In the genomic region with DNA sequence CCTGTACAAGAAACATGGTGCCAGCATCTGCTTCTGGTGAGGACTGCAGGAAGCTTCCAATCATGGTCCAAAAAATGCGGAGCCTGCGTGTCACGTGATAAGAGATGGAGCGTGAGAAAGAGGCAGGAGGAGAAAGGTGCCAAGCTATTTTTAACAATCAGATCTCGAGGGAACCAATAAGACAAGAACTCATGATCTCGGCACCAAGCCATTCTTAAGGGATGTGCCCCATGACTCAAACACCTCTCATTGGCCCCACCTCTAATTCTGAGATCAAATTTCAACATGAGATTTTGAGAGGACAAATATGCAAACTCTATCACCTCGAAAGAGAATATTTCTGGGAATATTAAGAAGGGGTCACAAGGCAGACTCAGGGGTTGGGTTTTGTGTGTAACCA, we compare ENCODE assay signal across 19 cellular contexts.
DNase-seq lines count a peak whose midpoint lies in the region; ATAC-seq, FAIRE-seq and TF ChIP-seq lines count a peak whose summit lies in the region.
"Had no signal": no experiment of that assay in that cellular context is flagged by ENCODE, and none has a peak within 500 bp of the region (broad histone marks: within the 10 kb centered on the region; RNA-seq: fewer than 3 reads in every experiment).

No MANE protein-coding gene starts in this region.

- H4K91ac ChIP-seq in H1 (replicated peaks; ENCODE audit: insufficient read length, low read length) = no peak overlapping the region

- FAIRE-seq in HepG2 (lab: Jason Lieb, UNC) = no peak
- FAIRE-seq in H1 (lab: Jason Lieb, UNC) = no peak
- FAIRE-seq: A549, D721Med, GM12892, GM19239 had no signal

- TF ChIP-seq POLR2A in HepG2 (IDR thresholded peaks at IDR 0.05; ENCODE audit: insufficient read depth in 1 of 2, low read depth in 2 of 2, low read length in 2 of 2) (no peak), right lobe of liver (IDR thresholded peaks at IDR 0.05) (no peak), H1 (IDR thresholded peaks at IDR 0.05; ENCODE audit: control extremely low read depth in 1 of 2, low read depth in 2 of 2, low read length in 2 of 2) (no peak)

- H3K23ac ChIP-seq in H1 (ENCODE audit: insufficient read length) = no peak overlapping the region

- H3K4me3 ChIP-seq in HepG2 (replicated peaks in 1 of 3; ENCODE audit: insufficient read depth in 1 of 3, low read depth in 2 of 3, low read length in 3 of 3) (no peak overlapping the region), right lobe of liver (no peak overlapping the region), PC-3 (ENCODE audit: low read length) (no peak overlapping the region), H1 (ENCODE audit: extremely low read depth in 1 of 4, insufficient read depth in 2 of 4, low read depth in 3 of 4, low read length in 4 of 4) (no peak overlapping the region), upper lobe of right lung (no peak overlapping the region)
- H3K4me3 ChIP-seq: A549, HAP-1 had no signal

- no peak overlapping the region for H3K14ac ChIP-seq in H1 (ENCODE audit: insufficient read length)

- H3K18ac ChIP-seq in H1 (ENCODE audit: extremely low read depth, low read length) = no peak overlapping the region

- no peak overlapping the region for H4K8ac ChIP-seq in H1 (ENCODE audit: extremely low read depth, insufficient read depth, low read length)

- H3K4me1 ChIP-seq in HepG2 (ENCODE audit: insufficient read depth, low read length) (no peaks in the 10 kb centered on the region), right lobe of liver (no peaks in the 10 kb centered on the region), PC-3 (ENCODE audit: insufficient read depth, low read length) (no peaks in the 10 kb centered on the region), H1 (replicated peaks in 1 of 4; ENCODE audit: control insufficient read depth in 3 of 4, insufficient read depth in 4 of 4, low read length in 3 of 4) (no peaks in the 10 kb centered on the region), upper lobe of right lung (no peaks in the 10 kb centered on the region)
- H3K4me1 ChIP-seq: A549, BE2C had no signal

- in situ Hi-C loops in HepG2 (cut with HindIII; ENCODE audit: extremely low pct_ligation_motif_present, low pct_unique_long_range_greater_than_20kb) = no loop called here

- no peaks in the 10 kb centered on the region for H3K36me3 ChIP-seq in HepG2 (replicated peaks in 1 of 2; ENCODE audit: control insufficient read depth in 1 of 2, insufficient read depth in 2 of 2, low read length in 2 of 2)
- no peaks in the 10 kb centered on the region for H3K36me3 ChIP-seq in right lobe of liver
- no peaks in the 10 kb centered on the region for H3K36me3 ChIP-seq in PC-3 (ENCODE audit: low read depth, low read length)
- no peaks in the 10 kb centered on the region for H3K36me3 ChIP-seq in H1 (ENCODE audit: control insufficient read depth in 2 of 4, insufficient read depth in 4 of 4, low read length in 3 of 4)
- H3K36me3 ChIP-seq in upper lobe of right lung = no peaks in the 10 kb centered on the region
- H3K36me3 ChIP-seq: BE2C, HAP-1 had no signal

- H2BK12ac ChIP-seq in H1 (ENCODE audit: low read depth, low read length) = no peak overlapping the region

- H3K27me3 ChIP-seq in HepG2 (ENCODE audit: control insufficient read depth in 1 of 2, insufficient read depth in 2 of 2, low read length in 2 of 2) = no peaks in the 10 kb centered on the region
- no peaks in the 10 kb centered on the region for H3K27me3 ChIP-seq in right lobe of liver
- H3K27me3 ChIP-seq in PC-3 (ENCODE audit: low read length) = peaks cover 34% of the 10 kb centered on the region; the same call in 1 of the 2 replicates
- no peaks in the 10 kb centered on the region for H3K27me3 ChIP-seq in H1 (replicated peaks in 1 of 4; ENCODE audit: control insufficient read depth in 3 of 4, extremely low read depth in 1 of 4, insufficient read depth in 3 of 4, low read length in 3 of 4)
- no peaks in the 10 kb centered on the region for H3K27me3 ChIP-seq in upper lobe of right lung
- H3K27me3 ChIP-seq: BE2C had no signal

- H3K23me2 ChIP-seq in H1 (ENCODE audit: low read depth, low read length) = no peaks in the 10 kb centered on the region; the same call in 1 of the 2 replicates

- no peak overlapping the region for H3K4ac ChIP-seq in H1 (replicated peaks; ENCODE audit: insufficient read length, low read depth, low read length)

- H2BK15ac ChIP-seq in H1 (ENCODE audit: low read length) = no peak overlapping the region

- H3K56ac ChIP-seq in H1 (replicated peaks; ENCODE audit: insufficient read length, low read depth, low read length) = no peak overlapping the region

- H2BK120ac ChIP-seq in H1 (replicated peaks; ENCODE audit: low read depth, low read length) = no peak overlapping the region

- POLR2A ChIA-PET in HepG2 (lab: Yijun Ruan, JAX) (no interaction called here), PC-3 (lab: Charles Lee; ENCODE audit: unreplicated experiment) (no interaction called here), H1 (lab: Charles Lee; ENCODE audit: partially characterized antibody) (no interaction called here)

- no peak overlapping the region for H4K5ac ChIP-seq in H1 (ENCODE audit: insufficient read length, low read depth, low read length)

- ATAC-seq in HepG2 = no peak
- no peak for ATAC-seq in right lobe of liver
- no peak for ATAC-seq in PC-3
- ATAC-seq in HG02852 (IDR thresholded peaks at IDR 0.05; ENCODE audit: unreplicated experiment) = no peak
- no peak for ATAC-seq in upper lobe of right lung
- ATAC-seq: A549 had no signal

- CTCF ChIA-PET in HepG2 (lab: Yijun Ruan, JAX; ENCODE audit: low intra/inter-chr PET ratio, low total read pairs) (no interaction called here), PC-3 (lab: Charles Lee) (no interaction called here), H1 (lab: Charles Lee; ENCODE audit: partially characterized antibody) (interaction anchor here (0.8 kb wide), 1 partner anchor 242 kb away, joined by 3 read pairs; no protein-coding TSS in a partner anchor)

- H3F3A ChIP-seq in PC-3 (ENCODE audit: low read length, unreplicated experiment) = no peaks in the 10 kb centered on the region

- no peak for DNase-seq in HepG2 (ENCODE audit: low spot score)
- no peak for DNase-seq in right lobe of liver
- peak; percentile 39 for DNase-seq in PC-3
- no peak for DNase-seq in H1 (ENCODE audit: low read depth in 1 of 2, low spot score in 2 of 2)
- DNase-seq in upper lobe of right lung = no peak
- no peak for DNase-seq in islet precursor cell
- DNase-seq: BE2C; CD4-positive, alpha-beta memory T cell; DMS153; DMS79 treated with DMSO at 0.1 percent for 48 hours; GDM1; GOT3 had no signal

- TF ChIP-seq RAD21 in HepG2 (CRISPR knock-in tag; IDR thresholded peaks at IDR 0.05) (no peak), H1 (IDR thresholded peaks at IDR 0.05 in 1 of 2, conservative IDR thresholded peaks at IDR 0.05 in 1 of 2; ENCODE audit: low read depth in 2 of 2, low read length in 2 of 2) (no peak)

- H2AK5ac ChIP-seq in H1 (ENCODE audit: low read depth, low read length) = no peak overlapping the region

- intact Hi-C loops in HepG2 (cut with micrococcal nuclease; ENCODE audit: unreplicated experiment) = no loop called here
- intact Hi-C loops in right lobe of liver (cut with DNase I) = no loop called here
- intact Hi-C loops in PC-3 (cut with micrococcal nuclease) = no loop called here
- intact Hi-C loops in upper lobe of right lung (cut with DNase I) = no loop called here

- TF ChIP-seq CTCF in HepG2 (CRISPR knock-in tag; IDR thresholded peaks at IDR 0.05) (no peak), right lobe of liver (IDR thresholded peaks at IDR 0.05) (no peak), PC-3 (conservative IDR thresholded peaks at IDR 0.05; ENCODE audit: low read depth, low read length) (no peak), H1 (IDR thresholded peaks at IDR 0.05; ENCODE audit: control extremely low read depth in 1 of 3, insufficient read depth in 1 of 3, low read depth in 1 of 3, low read length in 3 of 3) (no peak), upper lobe of right lung (IDR thresholded peaks at IDR 0.05) (no peak)

- no peak overlapping the region for H2BK20ac ChIP-seq in H1 (ENCODE audit: low read length)

- no peaks in the 10 kb centered on the region for H3K79me2 ChIP-seq in HepG2 (ENCODE audit: insufficient read depth, low read length)
- no peaks in the 10 kb centered on the region for H3K79me2 ChIP-seq in PC-3 (ENCODE audit: low read length)
- H3K79me2 ChIP-seq in H1 (ENCODE audit: control insufficient read depth in 1 of 2, insufficient read depth in 2 of 2, low read length in 2 of 2) = no peaks in the 10 kb centered on the region

- no peaks in the 10 kb centered on the region for H4K20me1 ChIP-seq in HepG2 (ENCODE audit: insufficient read depth, low read length)
- H4K20me1 ChIP-seq in PC-3 (ENCODE audit: low read length) = no peaks in the 10 kb centered on the region
- no peaks in the 10 kb centered on the region for H4K20me1 ChIP-seq in H1 (replicated peaks in 1 of 2; ENCODE audit: control insufficient read depth in 1 of 2, insufficient read depth in 2 of 2, low read length in 2 of 2)

- no peaks in the 10 kb centered on the region for H3K79me1 ChIP-seq in H1 (ENCODE audit: low read depth, low read length)

- no TSS peak for BruUV-seq in HepG2 (replicated peaks; lab: Mats Ljungman, UMichigan)
- no TSS peak for BruUV-seq in PC-3 (replicated peaks; lab: Mats Ljungman, UMichigan)

- 37% methylated on average over 7 of the region's 7 CpGs for WGBS in HepG2 (ENCODE audit: low lambda C conversion rate)
- 74% methylated on average over 7 of the region's 7 CpGs for WGBS in right lobe of liver (ENCODE audit: insufficient coverage, low coverage, low lambda C conversion rate, missing lambda C conversion rate)
- 92% methylated on average over 7 of the region's 7 CpGs; no CpG with 5 or more reads in 1 of the 2 experiments for WGBS in H1 (ENCODE audit: extremely low coverage in 1 of 2, insufficient coverage in 1 of 2, insufficient read length in 1 of 2, insufficient replicate concordance in 2 of 2, low coverage in 1 of 2, low lambda C conversion rate in 2 of 2, missing lambda C conversion rate in 1 of 2), 2 experiments

- no peaks in the 10 kb centered on the region for H3K9me3 ChIP-seq in HepG2 (ENCODE audit: low read length)
- H3K9me3 ChIP-seq in right lobe of liver = no peaks in the 10 kb centered on the region
- H3K9me3 ChIP-seq in PC-3 (ENCODE audit: low read length) = no peaks in the 10 kb centered on the region
- H3K9me3 ChIP-seq in H1 (ENCODE audit: insufficient read depth in 2 of 2, low read depth in 1 of 2, low read length in 1 of 2) = no peaks in the 10 kb centered on the region
- H3K9me3 ChIP-seq in upper lobe of right lung = no peaks in the 10 kb centered on the region
- H3K9me3 ChIP-seq: A549, HAP-1 had no signal

- no peaks in the 10 kb centered on the region for H3K9me2 ChIP-seq in PC-3 (replicated peaks; ENCODE audit: low read length)

- no peak for TF ChIP-seq EP300 in HepG2 (IDR thresholded peaks at IDR 0.05; ENCODE audit: low read depth in 2 of 2, low read length in 2 of 2)
- TF ChIP-seq EP300 in HepG2 (CRISPR knock-in tag; IDR thresholded peaks at IDR 0.05; ENCODE audit: borderline replicate concordance) = no peak
- no peak for TF ChIP-seq EP300 in H1 (IDR thresholded peaks at IDR 0.05; ENCODE audit: borderline replicate concordance in 1 of 2, low read depth in 2 of 2, low read length in 2 of 2)

- H3K4me2 ChIP-seq in HepG2 (ENCODE audit: low read depth, low read length) = no peak overlapping the region
- H3K4me2 ChIP-seq in PC-3 (ENCODE audit: low read length) = no peak overlapping the region
- H3K4me2 ChIP-seq in H1 (ENCODE audit: insufficient read depth in 1 of 2, low read depth in 2 of 2, low read length in 2 of 2) = no peak overlapping the region
- H3K4me2 ChIP-seq: A549 had no signal

- no peak overlapping the region for H3K27ac ChIP-seq in HepG2 (ENCODE audit: extremely low read length, insufficient read depth, low read length)
- no peak overlapping the region for H3K27ac ChIP-seq in right lobe of liver
- H3K27ac ChIP-seq in PC-3 (ENCODE audit: low read length) = no peak overlapping the region
- no peak overlapping the region for H3K27ac ChIP-seq in H1 (ENCODE audit: low read depth, low read length)
- no peak overlapping the region for H3K27ac ChIP-seq in upper lobe of right lung
- H3K27ac ChIP-seq: A549, C4-2B had no signal

- no peak overlapping the region for H2BK5ac ChIP-seq in H1 (ENCODE audit: low read depth, low read length)

- H2AFZ ChIP-seq in HepG2 (ENCODE audit: low read length) = no peak overlapping the region
- H2AFZ ChIP-seq in PC-3 (ENCODE audit: low read length) = no peak overlapping the region
- peak overlapping the region; percentile 73; the same call in 1 of the 2 replicates for H2AFZ ChIP-seq in H1 (ENCODE audit: low read length)

- no peak overlapping the region for H3K9ac ChIP-seq in HepG2 (ENCODE audit: insufficient read depth, low read depth, low read length)
- no peak overlapping the region for H3K9ac ChIP-seq in PC-3 (ENCODE audit: low read length)
- H3K9ac ChIP-seq in H1 (replicated peaks in 1 of 4; ENCODE audit: extremely low read depth in 1 of 4, low read depth in 3 of 4, low read length in 3 of 4) = no peak overlapping the region
